Comparison of ENCODE assay signal across 1 cellular context in the genomic region with DNA sequence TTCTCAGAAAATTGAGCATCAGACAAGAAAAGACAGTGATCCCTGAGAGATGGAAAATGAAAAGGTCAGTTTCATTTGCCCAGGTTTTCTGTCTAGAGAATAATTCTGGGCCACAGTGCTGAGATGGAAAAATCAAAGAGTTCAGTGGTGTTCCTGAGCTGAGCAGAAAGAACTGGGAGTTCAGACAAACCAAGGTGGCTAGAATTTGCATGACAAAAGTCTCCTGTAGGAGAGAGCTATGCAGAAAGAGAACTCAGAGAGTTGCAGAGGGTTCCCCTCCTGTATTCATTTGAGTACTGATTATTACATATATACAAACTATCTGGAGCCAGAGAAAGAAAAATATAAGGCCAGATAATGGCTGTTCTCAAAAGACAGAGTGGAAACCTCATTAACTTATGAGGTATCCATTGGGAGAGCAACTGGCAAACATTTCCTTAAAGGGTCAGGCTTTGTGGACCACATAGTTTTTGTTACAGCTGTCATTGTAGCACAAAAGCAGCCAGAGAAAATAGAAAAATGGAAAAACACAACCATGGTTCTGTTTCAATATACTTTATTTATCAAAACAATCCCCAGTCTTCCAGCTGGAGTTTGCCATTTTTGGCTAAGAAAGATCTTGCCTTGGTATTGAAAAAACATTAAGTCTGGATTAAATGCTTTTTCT.
TF ChIP-seq lines count a peak whose summit lies in the region.

No MANE protein-coding gene starts in this region.

TF ChIP-seq in GM23338, 12 proteins besides CTCF, POLR2A, EP300 and RAD21 (continued from another document):
- TF ChIP-seq REST (IDR thresholded peaks at IDR 0.05; ENCODE audit: unreplicated experiment) (no peak), NANOG (IDR thresholded peaks at IDR 0.05; ENCODE audit: borderline replicate concordance) (0 out of 2 replicates have a peak, but pooled peaks have one; percentile 13)
